ENCODE assay signal across 27 cellular contexts in genomic region chr12:70268972-70269371, GRCh38.
"Had no signal": no experiment of that assay in that cellular context is flagged by ENCODE, and none has a peak within 500 bp of the region (broad histone marks: within the 10 kb centered on the region; RNA-seq: fewer than 3 reads in every experiment).

No MANE protein-coding gene starts in this region.

- H3K27me3 ChIP-seq: body of pancreas, esophagus squamous epithelium, heart right ventricle, neutrophil, sigmoid colon, tibial nerve had no signal

- H3K36me3 ChIP-seq: esophagus squamous epithelium, heart right ventricle, left ventricle myocardium inferior, neutrophil, sigmoid colon, tibial nerve had no signal

- H3K27ac Mint-ChIP-seq: activated B cell treated with CpG ODN at 0.5 μM for 24 hours; activated CD8-positive, alpha-beta memory T cell treated with anti-CD3 and anti-CD28 coated beads, Interleukin-2, amount 10 ng/mL, durations not matched to agents 7 days and 5 days; activated CD8-positive, alpha-beta T cell treated with anti-CD3 and anti-CD28 coated beads, Interleukin-2, amount 10 ng/mL, durations not matched to agents 7 days and 5 days; activated naive CD8-positive, alpha-beta T cell; nephron progenitor cell; T-helper 2 cell treated with Interferon-gamma antibody and Interleukin-4, amounts not matched to agents 5 μg/mL and 100 μg/mL, for 36 hours had no signal

- H3K27me3 Mint-ChIP-seq: activated B cell treated with CpG ODN at 0.5 μM for 24 hours; activated CD8-positive, alpha-beta memory T cell treated with anti-CD3 and anti-CD28 coated beads, Interleukin-2, amount 10 ng/mL, durations not matched to agents 7 days and 5 days; activated naive CD8-positive, alpha-beta T cell had no signal

- H3K4me3 ChIP-seq: body of pancreas, esophagus squamous epithelium, heart right ventricle, left ventricle myocardium inferior, lung, mucosa of descending colon, sigmoid colon, tibial nerve had no signal

- DNase-seq: activated B cell treated with CpG ODN at 0.5 μM for 24 hours; activated CD8-positive, alpha-beta memory T cell treated with anti-CD3 and anti-CD28 coated beads, Interleukin-2, amount 10 ng/mL, durations not matched to agents 7 days and 5 days; activated CD8-positive, alpha-beta T cell treated with anti-CD3 and anti-CD28 coated beads, Interleukin-2, amount 10 ng/mL, durations not matched to agents 7 days and 5 days; activated effector memory CD4-positive, alpha-beta T cell treated with Interleukin-2 at 50 U/mL for 16 hours; activated naive CD4-positive, alpha-beta T cell treated with Interleukin-2 at 50 U/mL for 16 hours; aorta; body of pancreas; effector CD8-positive, alpha-beta T cell; esophagus squamous epithelium; foreskin melanocyte; heart right ventricle; left ventricle myocardium inferior; mesendoderm; mucosa of descending colon; nephron progenitor cell; retina; sigmoid colon; small intestine; stimulated activated CD4-positive, alpha-beta T cell treated with anti-CD3 and anti-CD28 coated beads, Interleukin-1b, Interleukin-23, amount 100 ng/mL, for 48 hours; stimulated activated CD4-positive, alpha-beta T cell treated with anti-CD3 and anti-CD28 coated beads, Interleukin-4, amount 100 ng/mL, for 4 hours; stimulated activated naive CD4-positive, alpha-beta T cell had no signal

- H3K27ac ChIP-seq: epithelial cell of prostate, esophagus squamous epithelium, heart right ventricle, left ventricle myocardium inferior, neutrophil, sigmoid colon, tibial nerve had no signal

- H3K9me3 ChIP-seq: body of pancreas, esophagus squamous epithelium, heart right ventricle, left ventricle myocardium inferior, mucosa of descending colon, neutrophil, sigmoid colon, tibial nerve had no signal

- H3K4me3 Mint-ChIP-seq: activated B cell treated with CpG ODN at 0.5 μM for 24 hours; activated CD8-positive, alpha-beta memory T cell treated with anti-CD3 and anti-CD28 coated beads, Interleukin-2, amount 10 ng/mL, durations not matched to agents 7 days and 5 days; activated CD8-positive, alpha-beta T cell treated with anti-CD3 and anti-CD28 coated beads, Interleukin-2, amount 10 ng/mL, durations not matched to agents 7 days and 5 days; activated naive CD8-positive, alpha-beta T cell; nephron progenitor cell; T-helper 2 cell treated with Interferon-gamma antibody and Interleukin-4, amounts not matched to agents 5 μg/mL and 100 μg/mL, for 36 hours had no signal

- H3K9me3 Mint-ChIP-seq: activated B cell treated with CpG ODN at 0.5 μM for 24 hours; T-helper 2 cell treated with Interferon-gamma antibody and Interleukin-4, amounts not matched to agents 5 μg/mL and 100 μg/mL, for 36 hours had no signal
